Comparison of ENCODE assay signal across 7 cellular contexts in genomic region chr12:630656-631632, GRCh38. TPM values are rescaled to one million over a fixed set of nuclear protein-coding genes. Genes with fewer than 3 reads are reported as not detected.
DNase-seq lines count a peak whose midpoint lies in the region; ATAC-seq and TF ChIP-seq lines count a peak whose summit lies in the region.

No MANE protein-coding gene starts in this region.

- peak overlapping the region in 3 of 4 donors; percentile 66 to 78 (median 69) for H3K27ac ChIP-seq in gastroesophageal sphincter

- no peaks in the 10 kb centered on the region for H3K9me3 ChIP-seq in gastroesophageal sphincter

- 58 to 76% methylated on average over 14 to 31 of the region's 45 CpGs for WGBS in gastroesophageal sphincter (ENCODE audit: low coverage in 1 of 2), 2 donors

- H3K4me3 ChIP-seq in gastroesophageal sphincter: peak overlapping the region in 1 of 2 donors; percentile 34

- H3K36me3 ChIP-seq in gastroesophageal sphincter: no peaks in the 10 kb centered on the region

- TF ChIP-seq POLR2A in gastroesophageal sphincter (IDR thresholded peaks at IDR 0.05): peak in 1 of 2 donors; percentile 38

- TF ChIP-seq EP300 in gastroesophageal sphincter (IDR thresholded peaks at IDR 0.05): no peak

- no peaks in the 10 kb centered on the region for H3K27me3 ChIP-seq in gastroesophageal sphincter

- peaks cover 0 to 32% (median 19%) of the 10 kb centered on the region in 3 donors for H3K4me1 ChIP-seq in gastroesophageal sphincter

- no peak for TF ChIP-seq CTCF in gastroesophageal sphincter (IDR thresholded peaks at IDR 0.05)

- peak; percentile 40 for DNase-seq in activated CD4-positive, CD25-positive, alpha-beta regulatory T cell treated with anti-CD3 and anti-CD28 coated beads, Interleukin-2, amount 50 U/mL, for 16 hours (ENCODE audit: low read depth, low spot score)
- peak; percentile 62 for DNase-seq in stimulated activated CD4-positive, alpha-beta T cell treated with anti-CD3 and anti-CD28 coated beads, Interleukin-12 subunit alpha, Interleukin-12 subunit beta, amount 100 ng/mL, for 4 hours
- DNase-seq in NCI-H2081 (lab: John Stamatoyannopoulos, UW): no peak
- no peak for DNase-seq in cerebellar cortex (ENCODE audit: low spot score)

- peak; percentile 94 for ATAC-seq in GM19397 (IDR thresholded peaks at IDR 0.05; ENCODE audit: unreplicated experiment)
- peak; percentile 87 for ATAC-seq in HG03439 (IDR thresholded peaks at IDR 0.05; ENCODE audit: unreplicated experiment)
- ATAC-seq in gastroesophageal sphincter: peak; percentile 70

RNA-seq across cellular contexts. Expression of gene NINJ2, which starts 32.3 kb away (rescaled TPM):
- 1 to 10 TPM in 3 of 4 donors, under 1 TPM in 1; 0.78 to 9.0 (median 5.2) TPM for total RNA-seq in gastroesophageal sphincter

Comparison
In these comparisons a context has a peak if more than half of its experiments do, and no peak if none do; other contexts are left out.
1. DNase-seq: peak in activated CD4-positive, CD25-positive, alpha-beta regulatory T cell treated with anti-CD3 and anti-CD28 coated beads, Interleukin-2, amount 50 U/mL, for 16 hours (single experiment) and stimulated activated CD4-positive, alpha-beta T cell treated with anti-CD3 and anti-CD28 coated beads, Interleukin-12 subunit alpha, Interleukin-12 subunit beta, amount 100 ng/mL, for 4 hours (single experiment); none in NCI-H2081 (0 of 2) and cerebellar cortex (single experiment).
2. Peak in every context shown above with its lines, with median percentiles within 50 percentile points of each other: ATAC-seq.